ENCODE assay signal across 16 cellular contexts in the genomic region with DNA sequence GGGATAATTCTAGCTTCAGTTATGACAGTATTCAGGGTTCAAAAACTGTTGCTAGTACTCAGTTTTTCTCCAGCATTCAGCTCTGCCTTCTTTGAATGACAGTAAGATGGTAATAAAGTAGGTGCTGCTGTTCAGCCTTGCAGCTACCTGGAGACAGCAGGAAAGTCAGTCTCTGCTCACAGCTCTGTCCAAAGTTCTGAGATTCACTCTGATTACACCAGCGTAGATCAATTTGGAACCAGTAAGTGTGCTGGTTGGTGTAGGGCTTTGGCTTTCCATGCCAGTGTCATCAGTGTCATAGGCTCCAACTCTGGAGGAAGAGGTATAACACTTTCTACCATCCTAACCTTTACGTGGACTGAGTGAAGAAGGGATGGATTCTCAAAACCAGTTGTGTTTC. TPM values are rescaled to one million over a fixed set of nuclear protein-coding genes. Genes with fewer than 3 reads are reported as not detected.
DNase-seq lines count a peak whose midpoint lies in the region; ATAC-seq and TF ChIP-seq lines count a peak whose summit lies in the region.
"Had no signal": no experiment of that assay in that cellular context is flagged by ENCODE, and none has a peak within 500 bp of the region (broad histone marks: within the 10 kb centered on the region; RNA-seq: fewer than 3 reads in every experiment).

No MANE protein-coding gene starts in this region.

- H3K4me1 Mint-ChIP-seq in activated CD4-positive, alpha-beta T cell treated with anti-CD3 and anti-CD28 coated beads, Interleukin-2, amount 10 ng/mL, durations not matched to agents 24 days and 14 days, result peaks cover 45% of the 10 kb centered on the region
- peaks cover 77% of the 10 kb centered on the region for H3K4me1 Mint-ChIP-seq in activated naive CD8-positive, alpha-beta T cell treated with anti-CD3 and anti-CD28 coated beads for 36 hours

- H3K27ac Mint-ChIP-seq in activated CD4-positive, alpha-beta T cell treated with anti-CD3 and anti-CD28 coated beads, Interleukin-2, amount 10 ng/mL, durations not matched to agents 24 days and 14 days, result peak overlapping the region; percentile 36
- H3K27ac Mint-ChIP-seq in activated naive CD8-positive, alpha-beta T cell treated with anti-CD3 and anti-CD28 coated beads for 36 hours, result peak overlapping the region; percentile 79
- H3K27ac Mint-ChIP-seq: dendritic cell treated with granulocyte-macrophage colony-stimulating factor and Interleukin-4, amounts not matched to agents 40 ng/mL and 50 ng/mL, for 4 days had no signal

- H3K27ac ChIP-seq in HEK293 (ENCODE audit: extremely low read depth, low read depth, low read length) (no peak overlapping the region), neutrophil (peak overlapping the region; percentile 35)
- H3K27ac ChIP-seq: heart right ventricle, skin epidermis, uterus had no signal

- no peak for ATAC-seq in GM18520 (IDR thresholded peaks at IDR 0.05; ENCODE audit: unreplicated experiment)
- ATAC-seq in GM21367 (IDR thresholded peaks at IDR 0.05; ENCODE audit: unreplicated experiment), result no peak
- ATAC-seq: heart right ventricle had no signal

- CTCF ChIA-PET in HEK293 (lab: Yijun Ruan, JAX), result interaction anchor here (0.7 to 1.5 kb wide), 3 partner anchors 12 to 258 kb away, joined by 3 to 4 read pairs (median 4); no protein-coding TSS in a partner anchor

- peaks cover 65% of the 10 kb centered on the region for H3K36me3 Mint-ChIP-seq in activated CD4-positive, alpha-beta T cell treated with anti-CD3 and anti-CD28 coated beads, Interleukin-2, amount 10 ng/mL, durations not matched to agents 24 days and 14 days (ENCODE audit: low read depth)
- H3K36me3 Mint-ChIP-seq in activated naive CD8-positive, alpha-beta T cell treated with anti-CD3 and anti-CD28 coated beads for 36 hours, result peaks cover 67% of the 10 kb centered on the region

- no peaks in the 10 kb centered on the region for H3K9me3 ChIP-seq in HEK293 (ENCODE audit: control insufficient read depth, insufficient read depth, low read depth, low read length)
- H3K9me3 ChIP-seq in neutrophil, result no peaks in the 10 kb centered on the region
- H3K9me3 ChIP-seq: heart right ventricle, uterus had no signal

- intact Hi-C loops in activated CD4-positive, alpha-beta T cell treated with anti-CD3 and anti-CD28 coated beads, Interleukin-2, amount 10 ng/mL, durations not matched to agents 24 days and 14 days (cut with micrococcal nuclease), result no loop called here

- POLR2A ChIA-PET in HEK293 (lab: Yijun Ruan, JAX), result interaction anchor here (1.2 kb wide), 1 partner anchor 26 kb away, joined by 3 read pairs; the partner anchor contains the start of gene STK17A

- no peaks in the 10 kb centered on the region for H3K27me3 Mint-ChIP-seq in activated CD4-positive, alpha-beta T cell treated with anti-CD3 and anti-CD28 coated beads, Interleukin-2, amount 10 ng/mL, durations not matched to agents 24 days and 14 days
- H3K27me3 Mint-ChIP-seq in activated naive CD8-positive, alpha-beta T cell treated with anti-CD3 and anti-CD28 coated beads for 36 hours, result no peaks in the 10 kb centered on the region
- H3K27me3 Mint-ChIP-seq: dendritic cell treated with granulocyte-macrophage colony-stimulating factor and Interleukin-4, amounts not matched to agents 40 ng/mL and 50 ng/mL, for 4 days had no signal

- H3K27me3 ChIP-seq in neutrophil, result no peaks in the 10 kb centered on the region
- H3K27me3 ChIP-seq: heart right ventricle, uterus had no signal

- H3K4me3 ChIP-seq in HEK293 (ENCODE audit: low read depth, low read length) (no peak overlapping the region), neutrophil (ENCODE audit: low read depth in 1 of 2, low read length in 1 of 2) (no peak overlapping the region)
- H3K4me3 ChIP-seq: heart right ventricle, skin epidermis, uterus had no signal

- H3K4me3 Mint-ChIP-seq in activated CD4-positive, alpha-beta T cell treated with anti-CD3 and anti-CD28 coated beads, Interleukin-2, amount 10 ng/mL, durations not matched to agents 24 days and 14 days, result no peak overlapping the region
- no peak overlapping the region for H3K4me3 Mint-ChIP-seq in activated naive CD8-positive, alpha-beta T cell treated with anti-CD3 and anti-CD28 coated beads for 36 hours
- H3K4me3 Mint-ChIP-seq: dendritic cell treated with granulocyte-macrophage colony-stimulating factor and Interleukin-4, amounts not matched to agents 40 ng/mL and 50 ng/mL, for 4 days had no signal

- peaks cover 0 to 36% of the 10 kb centered on the region in 2 experiments; a peak in 1 of 3 replicates for H3K36me3 ChIP-seq in HEK293 (ENCODE audit: control insufficient read depth in 2 of 2, insufficient read depth in 1 of 2, low read length in 2 of 2)
- peaks cover 52% of the 10 kb centered on the region for H3K36me3 ChIP-seq in neutrophil
- H3K36me3 ChIP-seq: uterus had no signal

- TF ChIP-seq CTCF in HEK293 (tag by site-specific recombination; IDR thresholded peaks at IDR 0.05) (no peak), neutrophil (IDR thresholded peaks at IDR 0.05) (no peak)

- no peaks in the 10 kb centered on the region for H3K4me1 ChIP-seq in HEK293 (ENCODE audit: control insufficient read depth, insufficient read depth, low read length)
- H3K4me1 ChIP-seq in neutrophil (ENCODE audit: control insufficient read depth in 1 of 2, insufficient read depth in 1 of 2, low read depth in 1 of 2, low read length in 1 of 2), result no peaks in the 10 kb centered on the region

- DNase-seq in activated CD4-positive, alpha-beta T cell treated with anti-CD3 and anti-CD28 coated beads, Interleukin-2, amount 10 ng/mL, durations not matched to agents 24 days and 14 days, result no peak
- no peak for DNase-seq in activated CD4-positive, alpha-beta T cell treated with anti-CD3 and anti-CD28 coated beads, Interleukin-2, amount 50 U/mL, for 1 hour
- no peak for DNase-seq in activated naive CD8-positive, alpha-beta T cell treated with anti-CD3 and anti-CD28 coated beads for 36 hours
- no peak for DNase-seq in NAMALWA (ENCODE audit: low spot score)
- DNase-seq: activated CD4-positive, alpha-beta T cell treated with anti-CD3 and anti-CD28 coated beads for 48 hours; heart right ventricle; NCI-H1417; NCI-H524; stimulated activated CD4-positive, alpha-beta T cell treated with anti-CD3 and anti-CD28 coated beads, Interleukin-2, amount 100 ng/mL, for 24 hours; uterus had no signal

- peaks cover 4% of the 10 kb centered on the region for H3K9me3 Mint-ChIP-seq in activated CD4-positive, alpha-beta T cell treated with anti-CD3 and anti-CD28 coated beads, Interleukin-2, amount 10 ng/mL, durations not matched to agents 24 days and 14 days
- peaks cover 9% of the 10 kb centered on the region for H3K9me3 Mint-ChIP-seq in activated naive CD8-positive, alpha-beta T cell treated with anti-CD3 and anti-CD28 coated beads for 36 hours

TF ChIP-seq in HEK293, 187 proteins besides CTCF, POLR2A, EP300 and RAD21 (continues in another document):
- peak; percentile 47 for TF ChIP-seq REST (tag by site-specific recombination; IDR thresholded peaks at IDR 0.05)

RNA-seq across cellular contexts. Expression of gene STK17A, which starts 26.2 kb away (rescaled TPM):
- total RNA-seq in activated CD4-positive, alpha-beta T cell treated with anti-CD3 and anti-CD28 coated beads, Interleukin-2, amount 10 ng/mL, durations not matched to agents 24 days and 14 days, result 30.8 and 33.9 TPM in 2 replicates
- 10 to 100 TPM; 53.2 to 53.8 TPM for total RNA-seq in activated naive CD8-positive, alpha-beta T cell treated with anti-CD3 and anti-CD28 coated beads for 36 hours
